9 cellular contexts compared by ENCODE assay signal in genomic region chr3:57974796-57975388, GRCh38. TPM values are rescaled to one million over a fixed set of nuclear protein-coding genes. Genes with fewer than 3 reads are reported as not detected.
DNase-seq lines count a peak whose midpoint lies in the region; ATAC-seq, FAIRE-seq and TF ChIP-seq lines count a peak whose summit lies in the region.
"Had no signal": no experiment of that assay in that cellular context is flagged by ENCODE, and none has a peak within 500 bp of the region (broad histone marks: within the 10 kb centered on the region; RNA-seq: fewer than 3 reads in every experiment).

No MANE protein-coding gene starts in this region.

- no TSS peak for BruUV-seq in Caco-2 (replicated peaks; lab: Mats Ljungman, UMichigan)

- H3K27me3 ChIP-seq in Caco-2 (replicated peaks; ENCODE audit: control insufficient read depth, insufficient read depth, low read length), result no peaks in the 10 kb centered on the region

- TF ChIP-seq CTCF in Caco-2 (IDR thresholded peaks at IDR 0.05; ENCODE audit: insufficient read depth in 1 of 2, low read depth in 1 of 2, low read length in 1 of 2, severe bottlenecking in 1 of 2, unreplicated experiment in 1 of 2), result no peak
- no peak for TF ChIP-seq CTCF in fibroblast of mammary gland (conservative IDR thresholded peaks at IDR 0.05; ENCODE audit: control insufficient read depth, insufficient read depth, low read depth, low read length)
- no peak for TF ChIP-seq CTCF in omental fat pad (IDR thresholded peaks at IDR 0.05)

- intact Hi-C loops in Caco-2 (cut with micrococcal nuclease; ENCODE audit: unreplicated experiment), result no loop called here

- CTCF ChIA-PET in Caco-2 (lab: Charles Lee), result no interaction called here

- H3K4me3 Mint-ChIP-seq in Caco-2 (ENCODE audit: unreplicated experiment), result peak overlapping the region; percentile 15

- no peaks in the 10 kb centered on the region for H3K36me3 ChIP-seq in Caco-2 (ENCODE audit: control insufficient read depth, insufficient read depth, low read length)

- no peaks in the 10 kb centered on the region for H3K9me3 Mint-ChIP-seq in Caco-2 (ENCODE audit: unreplicated experiment)

- ATAC-seq in omental fat pad (ENCODE audit: low FRiP score), result peak; percentile 91
- ATAC-seq in HG02870 (IDR thresholded peaks at IDR 0.05; ENCODE audit: unreplicated experiment), result no peak
- no peak for ATAC-seq in GM18502 (IDR thresholded peaks at IDR 0.05; ENCODE audit: poor library complexity, unreplicated experiment)

- peak; percentile 94 for FAIRE-seq in RCC 7860 (lab: Jason Lieb, UNC)

- peak overlapping the region; percentile 86 for H3K27ac Mint-ChIP-seq in Caco-2 (ENCODE audit: unreplicated experiment)

- H3K4me1 Mint-ChIP-seq in Caco-2 (ENCODE audit: low read depth, unreplicated experiment), result peaks cover 33% of the 10 kb centered on the region

- no peaks in the 10 kb centered on the region for H3K27me3 Mint-ChIP-seq in Caco-2 (ENCODE audit: insufficient read depth, unreplicated experiment)

- no peak overlapping the region for H3K4me3 ChIP-seq in Caco-2 (ENCODE audit: low read depth, low read length)
- no peak overlapping the region for H3K4me3 ChIP-seq in fibroblast of mammary gland (ENCODE audit: control insufficient read depth, low read depth, low read length)

- POLR2A ChIA-PET in Caco-2 (lab: Charles Lee), result no interaction called here

- DNase-seq in Caco-2 (peak; percentile 78 to 82), RCC 7860 (ENCODE audit: low spot score) (peak; percentile 98), fibroblast of mammary gland (ENCODE audit: low read depth) (peak; percentile 95), omental fat pad (ENCODE audit: low spot score) (no peak), activated T-cell treated with anti-CD3 and anti-CD28 coated beads for 4 hours (no peak)
- no peak for DNase-seq in activated effector memory CD4-positive, alpha-beta T cell treated with Interleukin-2 at 50 U/mL for 16 hours
- DNase-seq: activated gamma-delta T cell treated with Interleukin-2 at 50 U/mL for 16 hours had no signal

- peaks cover 6% of the 10 kb centered on the region for H3K36me3 Mint-ChIP-seq in Caco-2 (ENCODE audit: insufficient read depth, unreplicated experiment)

- H3K4me1 ChIP-seq in Caco-2, result peaks cover 83% of the 10 kb centered on the region

- H3K9me3 ChIP-seq in Caco-2, result no peaks in the 10 kb centered on the region

RNA-seq across cellular contexts. Expression of gene FLNB, which starts 33.3 kb away (rescaled TPM):
- 315 and 331 TPM in 2 replicates for total RNA-seq in Caco-2 (2022)
- 100 to 1,000 TPM in 3 of 4 donors, 10 to 100 TPM in 1; 82.5 to 192 (median 145) TPM for total RNA-seq in omental fat pad

Comparison
In these comparisons a context has a peak if more than half of its experiments do, and no peak if none do; other contexts are left out.
1. DNase-seq: peak in Caco-2 (2 of 2), RCC 7860 (single experiment) and fibroblast of mammary gland (single experiment); none in omental fat pad (single experiment), activated T-cell treated with anti-CD3 and anti-CD28 coated beads for 4 hours (single experiment) and activated effector memory CD4-positive, alpha-beta T cell treated with Interleukin-2 at 50 U/mL for 16 hours (single experiment).